17 cellular contexts compared by ENCODE assay signal in genomic region chr20:63014710-63015109, GRCh38. TPM values are rescaled to one million over a fixed set of nuclear protein-coding genes. Genes with fewer than 3 reads are reported as not detected.
DNase-seq lines count a peak whose midpoint lies in the region; ATAC-seq and TF ChIP-seq lines count a peak whose summit lies in the region.
"Had no signal": no experiment of that assay in that cellular context is flagged by ENCODE, and none has a peak within 500 bp of the region (broad histone marks: within the 10 kb centered on the region; RNA-seq: fewer than 3 reads in every experiment).

No MANE protein-coding gene starts in this region.

- H3K36me3 Mint-ChIP-seq in GM23338 (ENCODE audit: low read depth) = peaks cover 25% of the 10 kb centered on the region

- no peak overlapping the region for H3K9ac ChIP-seq in mesendoderm (ENCODE audit: low read length)

- no peak overlapping the region for H3K27ac Mint-ChIP-seq in GM23338

- H3K9me3 Mint-ChIP-seq in GM23338 = peaks cover 29% of the 10 kb centered on the region

- peak overlapping the region; percentile 77 for H3K4me2 ChIP-seq in GM23338
- no peak overlapping the region for H3K4me2 ChIP-seq in mesendoderm (ENCODE audit: low read length)

- H3K56ac ChIP-seq in mesendoderm (ENCODE audit: low read length) = peak overlapping the region; percentile 49

- H2BK15ac ChIP-seq in mesendoderm (replicated peaks; ENCODE audit: low read depth) = no peak overlapping the region

- no peaks in the 10 kb centered on the region for H4K20me1 ChIP-seq in GM23338 (replicated peaks; ENCODE audit: insufficient read depth)

- H3K4me3 ChIP-seq in GM23338 (peak overlapping the region; percentile 50; the same call in 1 of the 2 replicates), mesendoderm (ENCODE audit: low read length) (no peak overlapping the region)

- peaks cover 37% of the 10 kb centered on the region for H3K27me3 Mint-ChIP-seq in GM23338 (ENCODE audit: insufficient read depth, low read depth, poor library complexity)

- no peaks in the 10 kb centered on the region for H3K79me2 ChIP-seq in GM23338 (replicated peaks; ENCODE audit: insufficient read depth)
- no peaks in the 10 kb centered on the region for H3K79me2 ChIP-seq in mesendoderm (ENCODE audit: control insufficient read depth, insufficient read depth, low read length)

- H3K4me3 Mint-ChIP-seq in GM23338 = peak overlapping the region; percentile 45; the same call in 2 of the 3 replicates

- no peak overlapping the region for H2BK120ac ChIP-seq in mesendoderm (ENCODE audit: low read depth, low read length)

- no peak overlapping the region for H2AK5ac ChIP-seq in mesendoderm (ENCODE audit: low read length)

- no peak overlapping the region for H4K8ac ChIP-seq in mesendoderm (ENCODE audit: low read depth, low read length)

- peaks cover 19% of the 10 kb centered on the region for H3F3A ChIP-seq in GM23338 (replicated peaks; ENCODE audit: low read depth)

- in situ Hi-C loops in Caki2 (cut with HindIII; ENCODE audit: low pct_unique_long_range_greater_than_20kb, low sequenced_read_pairs) = loop anchor here (25.0 kb wide), 1 partner anchor 152 kb away; the partner anchor contains the start of gene TCFL5

- H3K9me2 ChIP-seq in GM23338 (ENCODE audit: insufficient read depth) = no peaks in the 10 kb centered on the region

- H3K4me1 ChIP-seq in GM23338 (ENCODE audit: insufficient read depth) (peaks cover 21% of the 10 kb centered on the region), mesendoderm (ENCODE audit: control insufficient read depth, low read depth, low read length) (no peaks in the 10 kb centered on the region)

- no CpG with 5 or more reads among the region's 11 CpGs for WGBS in mesendoderm (ENCODE audit: extremely low coverage, insufficient coverage, low lambda C conversion rate)

- H3K4ac ChIP-seq in mesendoderm (ENCODE audit: low read depth, low read length) = no peak overlapping the region

- H3K27me3 ChIP-seq in GM23338 (ENCODE audit: insufficient read depth) (peaks cover 21% of the 10 kb centered on the region), mesendoderm (ENCODE audit: insufficient read depth, low read length, poor library complexity) (peaks cover 7% of the 10 kb centered on the region)

- no peak overlapping the region for H2AFZ ChIP-seq in GM23338

- H3K79me1 ChIP-seq in mesendoderm (ENCODE audit: low read length) = no peaks in the 10 kb centered on the region

- ATAC-seq in GM23338 (peak; percentile 94), GM18907 (IDR thresholded peaks at IDR 0.05; ENCODE audit: unreplicated experiment) (no peak), HG03378 (IDR thresholded peaks at IDR 0.05; ENCODE audit: unreplicated experiment) (no peak), GM19463 (IDR thresholded peaks at IDR 0.05; ENCODE audit: unreplicated experiment) (no peak)
- no peak for ATAC-seq in stimulated activated naive CD8-positive, alpha-beta T cell treated with anti-CD3 and anti-CD28 coated beads, Interleukin-15, Interleukin-2, amounts not matched to agents 100 U/mL and 50 U/mL, for 24 hours
- ATAC-seq: Right ventricle myocardium inferior had no signal

- no peak for TF ChIP-seq CTCF in GM23338 (conservative IDR thresholded peaks at IDR 0.05; ENCODE audit: low read depth in 2 of 2)

- no peak overlapping the region for H3K23ac ChIP-seq in mesendoderm (ENCODE audit: low read length)

- no peak overlapping the region for H2BK5ac ChIP-seq in mesendoderm (ENCODE audit: low read length)

- peaks cover 31% of the 10 kb centered on the region for H3K4me1 Mint-ChIP-seq in GM23338

- no peak overlapping the region for H3K18ac ChIP-seq in mesendoderm (ENCODE audit: low read length)

- no peak overlapping the region for H4K5ac ChIP-seq in mesendoderm (ENCODE audit: low read length)

- DNase-seq in Caki2 (ENCODE audit: low read depth) (peak; percentile 29), GM23338 (ENCODE audit: low spot score) (peak; percentile 95), SW480 (ENCODE audit: low spot score) (peak; percentile 89), mesendoderm (peak; percentile 94)
- DNase-seq in stimulated activated naive CD8-positive, alpha-beta T cell treated with anti-CD3 and anti-CD28 coated beads, Interleukin-15, Interleukin-2, amounts not matched to agents 100 U/mL and 50 U/mL, for 24 hours = no peak
- DNase-seq: DMS79; MV-4-11; stimulated activated CD4-positive, alpha-beta T cell treated with anti-CD3 and anti-CD28 coated beads, Interleukin-2, amount 100 ng/mL, for 24 hours had no signal

- H3K27ac ChIP-seq in GM23338 (ENCODE audit: low read depth) (no peak overlapping the region), mesendoderm (ENCODE audit: low read depth, low read length) (no peak overlapping the region)

- peaks cover 7% of the 10 kb centered on the region; the same call in 1 of the 2 replicates for H3K36me3 ChIP-seq in GM23338 (ENCODE audit: insufficient read depth)
- no peaks in the 10 kb centered on the region for H3K36me3 ChIP-seq in mesendoderm (ENCODE audit: control insufficient read depth, insufficient read depth, low read length)

TF ChIP-seq in GM23338, 12 proteins besides CTCF, POLR2A, EP300 and RAD21 (continues in another document):
- TF ChIP-seq POLR2AphosphoS5 (IDR thresholded peaks at IDR 0.05; ENCODE audit: low read depth) = peak; percentile 52
- no peak for TF ChIP-seq ZNF462 (CRISPR knock-in tag; IDR thresholded peaks at IDR 0.05)

RNA-seq across cellular contexts. Expression of gene BHLHE23, which starts 7.9 kb away (rescaled TPM):
- total RNA-seq in Caki2 (2014; rRNA removed; shearing (Covaris generic); ENCODE audit: low replicate concordance) = not detected in 2 replicates
- total RNA-seq in GM23338 (2014; rRNA removed; shearing (Covaris generic)) = 5.0 and 6.6 TPM in 2 replicates
- 0.52 TPM in 2 replicates for polyA plus RNA-seq in GM23338 (2016; fragmentation: Nextera tagmentation; extraction: Ambion mirVana)
- not detected for polyA plus RNA-seq in mesendoderm (2013, experiment 1 of 2)
- not detected for polyA plus RNA-seq in mesendoderm (2013, experiment 2 of 2)
- total RNA-seq: H4, HT1080, mononuclear cell, Right ventricle myocardium inferior, ureter had no signal
- polyA plus RNA-seq: keratinocyte had no signal
